1 cellular context compared by ENCODE assay signal in genomic region chr1:178599745-178600144, GRCh38.
TF ChIP-seq lines count a peak whose summit lies in the region.

No MANE protein-coding gene starts in this region.

TF ChIP-seq in IMR-90, 13 proteins besides CTCF, POLR2A, EP300 and RAD21 (continued from another document):
- TF ChIP-seq RCOR1 (IDR thresholded peaks at IDR 0.05; ENCODE audit: insufficient replicate concordance, low read length) (no peak), RFX5 (IDR thresholded peaks at IDR 0.05; ENCODE audit: low read depth, low read length) (no peak), FOS (IDR thresholded peaks at IDR 0.05; ENCODE audit: low read depth, low read length) (no peak), MAFK (IDR thresholded peaks at IDR 0.05; ENCODE audit: low read depth, low read length) (no peak), CEBPB (IDR thresholded peaks at IDR 0.05; ENCODE audit: low read depth, low read length) (no peak), MXI1 (IDR thresholded peaks at IDR 0.05; ENCODE audit: borderline replicate concordance, low read depth, low read length) (no peak), ELK1 (IDR thresholded peaks at IDR 0.05; ENCODE audit: borderline replicate concordance, low read depth, low read length) (no peak), MAZ (IDR thresholded peaks at IDR 0.05; ENCODE audit: borderline replicate concordance, low read depth, low read length) (no peak), BHLHE40 (IDR thresholded peaks at IDR 0.05; ENCODE audit: low read depth, low read length) (no peak), NFE2L2 (IDR thresholded peaks at IDR 0.05; ENCODE audit: low read depth, low read length) (no peak)
TF ChIP-seq in IMR-90: peak in this region for 0.
